ENCODE assay signal across 2 cellular contexts in genomic region chr15:51212239-51212638, GRCh38.
TF ChIP-seq lines count a peak whose summit lies in the region.

No MANE protein-coding gene starts in this region.

TF ChIP-seq in HepG2, 621 proteins besides CTCF, POLR2A, EP300 and RAD21:
- no peak for TF ChIP-seq ZNF781 (CRISPR knock-in tag; IDR thresholded peaks at IDR 0.05; ENCODE audit: borderline replicate concordance, not compliant biosample characterization)
- peak; percentile 63 for TF ChIP-seq ATF7 (IDR thresholded peaks at IDR 0.05)
- TF ChIP-seq ATF7 (CRISPR knock-in tag; IDR thresholded peaks at IDR 0.05) = no peak

TF ChIP-seq in K562, 482 proteins besides CTCF, POLR2A, EP300 and RAD21:
- TF ChIP-seq, protein P1, sequence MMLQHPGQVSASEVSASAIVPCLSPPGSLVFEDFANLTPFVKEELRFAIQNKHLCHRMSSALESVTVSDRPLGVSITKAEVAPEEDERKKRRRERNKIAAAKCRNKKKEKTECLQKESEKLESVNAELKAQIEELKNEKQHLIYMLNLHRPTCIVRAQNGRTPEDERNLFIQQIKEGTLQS (IDR thresholded peaks at IDR 0.05) = peak; percentile 37; the same call in 1 of the 2 replicates
- TF ChIP-seq, protein P1 (CRISPR knock-in tag; conservative IDR thresholded peaks at IDR 0.05) = no peak
- TF ChIP-seq NRF1 (conservative IDR thresholded peaks at IDR 0.05 in 1 of 2, IDR thresholded peaks at IDR 0.05 in 1 of 2) (peak; percentile 42 to 60; a peak in 3 of 4 replicates), PREB (CRISPR knock-in tag; IDR thresholded peaks at IDR 0.05) (no peak), CEBPG (CRISPR knock-in tag; IDR thresholded peaks at IDR 0.05) (no peak), CEBPG (tag; conservative IDR thresholded peaks at IDR 0.05 in 1 of 2, IDR thresholded peaks at IDR 0.05 in 1 of 2) (peak in 1 of 2 experiments; percentile 47; a peak in 1 of 4 replicates)
